8 cellular contexts compared by ENCODE assay signal in the genomic region with DNA sequence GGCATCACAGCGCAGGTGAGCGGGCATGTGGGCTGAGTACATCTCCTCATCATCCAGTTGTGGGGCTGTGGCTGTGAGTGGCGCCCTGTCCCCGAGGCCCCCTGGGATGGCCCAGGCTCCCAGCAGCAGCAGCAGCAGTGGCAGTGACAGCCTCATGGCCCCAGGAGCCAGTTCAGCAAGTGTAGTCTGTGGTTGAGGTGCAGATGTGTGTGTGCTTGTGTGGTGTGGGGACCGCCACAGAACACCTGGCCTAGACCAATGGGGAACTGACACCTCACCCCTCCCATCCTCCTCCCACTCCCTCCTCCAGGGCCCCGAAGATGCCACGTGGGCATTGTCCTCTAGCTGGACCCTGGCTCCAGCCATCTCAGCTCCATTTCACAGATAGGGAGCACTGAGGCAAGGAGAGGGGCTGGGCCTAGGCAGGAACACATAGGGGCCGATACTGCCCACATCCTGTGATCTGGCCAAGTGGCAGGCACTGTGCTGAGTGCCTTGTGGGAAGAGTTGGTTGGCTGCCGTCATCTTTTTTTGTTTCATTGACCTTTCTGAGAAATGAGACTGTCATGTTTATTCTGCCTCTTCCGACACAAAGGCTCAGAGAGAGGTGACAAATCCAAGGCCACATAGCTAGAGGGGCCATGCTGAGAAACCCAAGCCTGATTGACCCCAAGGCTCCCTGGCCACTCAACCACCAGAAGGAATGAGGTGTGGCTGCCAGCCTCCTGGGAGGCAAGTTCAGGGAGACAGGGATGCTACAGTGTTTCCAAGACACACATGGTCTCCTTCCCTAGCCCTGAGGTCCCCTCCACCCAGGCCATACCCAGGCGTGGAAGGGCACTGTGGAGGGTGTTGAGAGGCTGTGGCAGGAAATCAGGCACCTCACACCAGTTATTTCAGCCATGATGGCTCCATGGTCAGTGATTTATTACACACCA. TPM values are rescaled to one million over a fixed set of nuclear protein-coding genes. Genes with fewer than 3 reads are reported as not detected.
DNase-seq lines count a peak whose midpoint lies in the region; ATAC-seq and TF ChIP-seq lines count a peak whose summit lies in the region.

A gene with protein sequence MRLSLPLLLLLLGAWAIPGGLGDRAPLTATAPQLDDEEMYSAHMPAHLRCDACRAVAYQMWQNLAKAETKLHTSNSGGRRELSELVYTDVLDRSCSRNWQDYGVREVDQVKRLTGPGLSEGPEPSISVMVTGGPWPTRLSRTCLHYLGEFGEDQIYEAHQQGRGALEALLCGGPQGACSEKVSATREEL (minus strand): TSS at position 213 of the 938 bp plus-strand sequence. CDS start 57 bp downstream, at position 156.

- peak within 1 kb of the TSS; percentile 94 for H3K27ac Mint-ChIP-seq in activated naive CD8-positive, alpha-beta T cell treated with anti-CD3 and anti-CD28 coated beads for 36 hours

- peaks cover 3 to 26% of the 10 kb centered on the region in 2 donors for H3K4me1 ChIP-seq in ascending aorta

- no peaks in the 10 kb centered on the region for H3K36me3 ChIP-seq in ascending aorta

- peak within 1 kb of the TSS; percentile 75 for H3K4me3 Mint-ChIP-seq in activated naive CD8-positive, alpha-beta T cell treated with anti-CD3 and anti-CD28 coated beads for 36 hours

- no peaks in the 10 kb centered on the region for H3K9me3 Mint-ChIP-seq in activated naive CD8-positive, alpha-beta T cell treated with anti-CD3 and anti-CD28 coated beads for 36 hours

- no peak within 1 kb of the TSS for H3K27ac ChIP-seq in ascending aorta

- peak; percentile 47 for ATAC-seq in GM18498 (IDR thresholded peaks at IDR 0.05; ENCODE audit: unreplicated experiment)
- ATAC-seq in GM21786 (IDR thresholded peaks at IDR 0.05; ENCODE audit: unreplicated experiment), result peak; percentile 38

- H3K4me3 ChIP-seq in NB4 (ENCODE audit: low read depth, low read length), result peak within 1 kb of the TSS; percentile 21
- H3K4me3 ChIP-seq in ascending aorta, result no peak within 1 kb of the TSS

- H3K27me3 Mint-ChIP-seq in activated naive CD8-positive, alpha-beta T cell treated with anti-CD3 and anti-CD28 coated beads for 36 hours, result no peaks in the 10 kb centered on the region

- no peaks in the 10 kb centered on the region for H3K9me3 ChIP-seq in ascending aorta

- TF ChIP-seq CTCF in NB4 (IDR thresholded peaks at IDR 0.05; ENCODE audit: low read depth, low read length) (no peak), ascending aorta (IDR thresholded peaks at IDR 0.05) (no peak)

- no peaks in the 10 kb centered on the region for H3K27me3 ChIP-seq in ascending aorta

- DNase-seq in NB4 (ENCODE audit: low read depth) (peak; percentile 71), DMS153 treated with DMSO at 0.1 percent for 48 hours (lab: John Stamatoyannopoulos, UW; ENCODE audit: unreplicated experiment) (no peak), ascending aorta (ENCODE audit: low spot score in 2 of 2) (no peak), NCI-H524 (lab: John Stamatoyannopoulos, UW) (no peak)
- peak; percentile 79 for DNase-seq in activated naive CD8-positive, alpha-beta T cell treated with anti-CD3 and anti-CD28 coated beads for 36 hours
- DNase-seq in stimulated activated CD8-positive, alpha-beta memory T cell treated with anti-CD3 and anti-CD28 coated beads, Interleukin-2, amount 100 ng/mL, for 1 hour (ENCODE audit: low read depth in 2 of 2), result peak; percentile 27

- intact Hi-C loops in ascending aorta (cut with DNase I), result no loop called here

- H3K4me1 Mint-ChIP-seq in activated naive CD8-positive, alpha-beta T cell treated with anti-CD3 and anti-CD28 coated beads for 36 hours, result peaks cover 53% of the 10 kb centered on the region

- no peak for TF ChIP-seq POLR2A in NB4 (IDR thresholded peaks at IDR 0.05; ENCODE audit: extremely low read depth, insufficient read length)

- H3K36me3 Mint-ChIP-seq in activated naive CD8-positive, alpha-beta T cell treated with anti-CD3 and anti-CD28 coated beads for 36 hours, result peaks cover 17% of the 10 kb centered on the region

RNA-seq across cellular contexts. Expression of the gene that starts here (rescaled TPM):
- 10 to 100 TPM; 10.4 to 10.6 TPM for total RNA-seq in activated naive CD8-positive, alpha-beta T cell treated with anti-CD3 and anti-CD28 coated beads for 36 hours
- 8.0 TPM for total RNA-seq in ascending aorta

Comparison
In these comparisons a context has a peak if more than half of its experiments do, and no peak if none do; other contexts are left out.
1. DNase-seq: peak in NB4 (single experiment), activated naive CD8-positive, alpha-beta T cell treated with anti-CD3 and anti-CD28 coated beads for 36 hours (single experiment) and stimulated activated CD8-positive, alpha-beta memory T cell treated with anti-CD3 and anti-CD28 coated beads, Interleukin-2, amount 100 ng/mL, for 1 hour (2 of 2); none in DMS153 treated with DMSO at 0.1 percent for 48 hours (single experiment), ascending aorta (0 of 2) and NCI-H524 (0 of 2).